In genomic region chr20:59466107-59466815, GRCh38 we compare ENCODE assay signal across 30 cellular contexts.
"Had no signal": no experiment of that assay in that cellular context is flagged by ENCODE, and none has a peak within 500 bp of the region (broad histone marks: within the 10 kb centered on the region; RNA-seq: fewer than 3 reads in every experiment).

No MANE protein-coding gene starts in this region.

- H3K9me3 Mint-ChIP-seq: activated T-helper 1 cell treated with anti-CD3 and anti-CD28 coated beads, Interleukin-12 subunit alpha, Interleukin-12 subunit beta, Interleukin-2, Interleukin-4 antibody, amounts not matched to agents 30 ng/mL and 10 ng/mL and 1 ng/mL, durations not matched to agents 14 hours and 24 hours and 36 hours; activated T-helper 2 cell treated with anti-CD3 and anti-CD28 coated beads, Interferon-gamma antibody, Interleukin-2, Interleukin-4, amounts not matched to agents 10 μg/mL and 5 μg/mL and 100 μg/mL, durations not matched to agents 14 hours and 24 hours and 36 hours; central memory CD8-positive, alpha-beta T cell; T-helper 2 cell treated with Interferon-gamma antibody and Interleukin-4, amounts not matched to agents 5 μg/mL and 100 μg/mL, for 36 hours had no signal

- ATAC-seq: activated CD4-positive, CD25-positive, alpha-beta regulatory T cell treated with anti-CD3 and anti-CD28 coated beads, Interleukin-2, amount 50 U/mL, for 24 hours; activated CD8-positive, alpha-beta memory T cell treated with anti-CD3 and anti-CD28 coated beads, Interleukin-2, amount 10 ng/mL, durations not matched to agents 7 days and 5 days; activated CD8-positive, alpha-beta T cell treated with anti-CD3 and anti-CD28 coated beads, Interleukin-2, amount 10 ng/mL, durations not matched to agents 7 days and 5 days; esophagus mucosa; T-helper 17 cell had no signal

- H3K27me3 Mint-ChIP-seq: activated naive CD8-positive, alpha-beta T cell had no signal

- H3K4me1 Mint-ChIP-seq: activated B cell treated with CpG ODN at 0.5 μM for 24 hours; activated CD8-positive, alpha-beta memory T cell treated with anti-CD3 and anti-CD28 coated beads, Interleukin-2, amount 10 ng/mL, durations not matched to agents 7 days and 5 days; central memory CD8-positive, alpha-beta T cell; T-helper 17 cell had no signal

- H3K27me3 ChIP-seq: brain microvascular endothelial cell had no signal

- H3K36me3 ChIP-seq: brain microvascular endothelial cell, WERI-Rb-1 had no signal

- H3K4me3 Mint-ChIP-seq: activated B cell treated with CpG ODN at 0.5 μM for 24 hours; activated CD8-positive, alpha-beta memory T cell treated with anti-CD3 and anti-CD28 coated beads, Interleukin-2, amount 10 ng/mL, durations not matched to agents 7 days and 5 days; activated CD8-positive, alpha-beta T cell treated with anti-CD3 and anti-CD28 coated beads, Interleukin-2, amount 10 ng/mL, durations not matched to agents 7 days and 5 days; activated naive CD8-positive, alpha-beta T cell; activated T-helper 1 cell treated with anti-CD3 and anti-CD28 coated beads, Interleukin-12 subunit alpha, Interleukin-12 subunit beta, Interleukin-2, Interleukin-4 antibody, amounts not matched to agents 30 ng/mL and 10 ng/mL and 1 ng/mL, durations not matched to agents 14 hours and 24 hours and 36 hours; central memory CD8-positive, alpha-beta T cell; T-helper 17 cell; T-helper 2 cell treated with Interferon-gamma antibody and Interleukin-4, amounts not matched to agents 5 μg/mL and 100 μg/mL, for 36 hours had no signal

- H3K27ac Mint-ChIP-seq: activated B cell treated with CpG ODN at 0.5 μM for 24 hours; activated CD8-positive, alpha-beta memory T cell treated with anti-CD3 and anti-CD28 coated beads, Interleukin-2, amount 10 ng/mL, durations not matched to agents 7 days and 5 days; activated CD8-positive, alpha-beta T cell treated with anti-CD3 and anti-CD28 coated beads, Interleukin-2, amount 10 ng/mL, durations not matched to agents 7 days and 5 days; activated naive CD8-positive, alpha-beta T cell; activated T-helper 1 cell treated with anti-CD3 and anti-CD28 coated beads, Interleukin-12 subunit alpha, Interleukin-12 subunit beta, Interleukin-2, Interleukin-4 antibody, amounts not matched to agents 30 ng/mL and 10 ng/mL and 1 ng/mL, durations not matched to agents 14 hours and 24 hours and 36 hours; activated T-helper 2 cell treated with anti-CD3 and anti-CD28 coated beads, Interferon-gamma antibody, Interleukin-2, Interleukin-4, amounts not matched to agents 10 μg/mL and 5 μg/mL and 100 μg/mL, durations not matched to agents 14 hours and 24 hours and 36 hours; T-helper 17 cell; T-helper 2 cell treated with Interferon-gamma antibody and Interleukin-4, amounts not matched to agents 5 μg/mL and 100 μg/mL, for 36 hours had no signal

- H3K36me3 Mint-ChIP-seq: activated CD8-positive, alpha-beta memory T cell treated with anti-CD3 and anti-CD28 coated beads, Interleukin-2, amount 10 ng/mL, durations not matched to agents 7 days and 5 days; activated naive CD8-positive, alpha-beta T cell had no signal

- H3K27ac ChIP-seq: brain microvascular endothelial cell, WERI-Rb-1 had no signal

- DNase-seq: activated B cell treated with CpG ODN at 0.5 μM for 24 hours; activated CD4-positive, alpha-beta T cell treated with anti-CD3 and anti-CD28 coated beads for 48 hours; activated CD4-positive, alpha-beta T cell treated with anti-CD3 and anti-CD28 coated beads, Interleukin-2, amount 50 U/mL, for 1 hour; activated CD4-positive, alpha-beta T cell treated with anti-CD3 and anti-CD28 coated beads, Interleukin-2, amount 50 U/mL, for 48 hours; activated CD8-positive, alpha-beta memory T cell treated with anti-CD3 and anti-CD28 coated beads, Interleukin-2, amount 10 ng/mL, durations not matched to agents 7 days and 5 days; activated CD8-positive, alpha-beta memory T cell treated with anti-CD3 and anti-CD28 coated beads, Interleukin-2, amount 50 U/mL, for 4 hours; activated CD8-positive, alpha-beta T cell treated with anti-CD3 and anti-CD28 coated beads, Interleukin-2, amount 10 ng/mL, durations not matched to agents 7 days and 5 days; activated gamma-delta T cell treated with Interleukin-2 at 50 U/mL for 16 hours; activated naive CD4-positive, alpha-beta T cell treated with anti-CD3 and anti-CD28 coated beads, Interleukin-2, amount 50 U/mL, for 16 hours; activated naive CD4-positive, alpha-beta T cell treated with Interleukin-2 at 50 U/mL for 16 hours; activated T-cell treated with anti-CD3 and anti-CD28 coated beads, Interleukin-2, amount 50 U/mL, for 1 hour; activated T-cell treated with anti-CD3 and anti-CD28 coated beads, Interleukin-2, amount 50 U/mL, for 48 hours; amniotic stem cell; anterior cingulate cortex; brain microvascular endothelial cell; cortex of kidney; dermis blood vessel endothelial cell; effector CD4-positive, alpha-beta T cell; foreskin fibroblast; T-helper 1 cell; T-helper 17 cell; T1000; WERI-Rb-1 had no signal
